ENCODE assay signal across 23 cellular contexts in genomic region chr4:27720010-27720766, GRCh38.
DNase-seq lines count a peak whose midpoint lies in the region; ATAC-seq and TF ChIP-seq lines count a peak whose summit lies in the region.
"Had no signal": no experiment of that assay in that cellular context is flagged by ENCODE, and none has a peak within 500 bp of the region (broad histone marks: within the 10 kb centered on the region; RNA-seq: fewer than 3 reads in every experiment).

No MANE protein-coding gene starts in this region.

- no peak overlapping the region for H3K9ac ChIP-seq in MM.1S (ENCODE audit: low read length)

- no peaks in the 10 kb centered on the region for H3K27me3 Mint-ChIP-seq in activated naive CD4-positive, alpha-beta T cell treated with anti-CD3 and anti-CD28 coated beads for 36 hours (ENCODE audit: low read depth)
- H3K27me3 Mint-ChIP-seq: activated naive CD8-positive, alpha-beta T cell treated with anti-CD3 and anti-CD28 coated beads, Interleukin-2, amount 50 U/mL, for 24 hours had no signal

- CTCF ChIA-PET in activated naive CD4-positive, alpha-beta T cell treated with anti-CD3 and anti-CD28 coated beads for 36 hours (lab: Charles Lee): interaction anchor here (1.1 kb wide), 1 partner anchor 8 kb away, joined by 7 read pairs; no protein-coding TSS in a partner anchor

- H3K4me1 Mint-ChIP-seq in activated naive CD4-positive, alpha-beta T cell treated with anti-CD3 and anti-CD28 coated beads for 36 hours (ENCODE audit: low read depth): no peaks in the 10 kb centered on the region
- H3K4me1 Mint-ChIP-seq: activated naive CD8-positive, alpha-beta T cell treated with anti-CD3 and anti-CD28 coated beads, Interleukin-2, amount 50 U/mL, for 24 hours had no signal

- no peak overlapping the region for H3K4me3 ChIP-seq in MM.1S (ENCODE audit: low read length)
- H3K4me3 ChIP-seq: cardiac muscle cell, dorsolateral prefrontal cortex, mucosa of descending colon, SJCRH30, upper lobe of left lung had no signal

- no peak overlapping the region for H3K4me2 ChIP-seq in MM.1S (ENCODE audit: low read depth, low read length)

- no peaks in the 10 kb centered on the region for H3K36me3 Mint-ChIP-seq in activated naive CD4-positive, alpha-beta T cell treated with anti-CD3 and anti-CD28 coated beads for 36 hours (ENCODE audit: low read depth)

- no peak overlapping the region for H2AFZ ChIP-seq in MM.1S (ENCODE audit: low read length)

- DNase-seq in MM.1S (peak; percentile 11), NCI-H226 (no peak), NCI-H1436 treated with DMSO at 0.1 percent for 48 hours (lab: John Stamatoyannopoulos, UW) (no peak)
- DNase-seq in activated naive CD4-positive, alpha-beta T cell treated with anti-CD3 and anti-CD28 coated beads for 36 hours: no peak
- no peak for DNase-seq in activated naive CD4-positive, alpha-beta T cell treated with Interleukin-2 at 50 U/mL for 16 hours
- DNase-seq: activated naive CD8-positive, alpha-beta T cell treated with anti-CD3 and anti-CD28 coated beads, Interleukin-2, amount 50 U/mL, for 24 hours; DMS153; dorsolateral prefrontal cortex; erythroblast; mucosa of descending colon; NCI-H2081; NCI-H510A treated with DMSO at 0.1 percent for 48 hours; SJCRH30; stimulated activated CD4-positive, alpha-beta T cell treated with anti-CD3 and anti-CD28 coated beads, Interleukin-15, amount 100 ng/mL, for 24 hours; stimulated activated naive CD4-positive, alpha-beta T cell treated with Interleukin-2 at 50 U/mL for 16 hours; upper lobe of left lung had no signal

- H3K27ac ChIP-seq in MM.1S (ENCODE audit: low read length): no peak overlapping the region
- H3K27ac ChIP-seq: cardiac muscle cell, dorsolateral prefrontal cortex, neutrophil, SJCRH30, upper lobe of left lung had no signal

- no peaks in the 10 kb centered on the region for H3K9me3 ChIP-seq in MM.1S (replicated peaks; ENCODE audit: insufficient read depth, low read length)
- H3K9me3 ChIP-seq: mucosa of descending colon, neutrophil, SJCRH30, upper lobe of left lung had no signal

- no peak for TF ChIP-seq CTCF in MM.1S (IDR thresholded peaks at IDR 0.05; ENCODE audit: low read length)

- no peaks in the 10 kb centered on the region for H4K20me1 ChIP-seq in MM.1S (ENCODE audit: insufficient read depth, low read length)

- H3K27me3 ChIP-seq in MM.1S (replicated peaks; ENCODE audit: insufficient read depth, low read length): no peaks in the 10 kb centered on the region
- H3K27me3 ChIP-seq: cardiac muscle cell, dorsolateral prefrontal cortex, neutrophil, SJCRH30, upper lobe of left lung had no signal

- peak; percentile 75 for ATAC-seq in GM18520 (IDR thresholded peaks at IDR 0.05; ENCODE audit: unreplicated experiment)
- peak; percentile 69 for ATAC-seq in GM21390 (IDR thresholded peaks at IDR 0.05; ENCODE audit: unreplicated experiment)
- peak; percentile 81 for ATAC-seq in HG02981 (IDR thresholded peaks at IDR 0.05; ENCODE audit: unreplicated experiment)
- ATAC-seq: activated naive CD8-positive, alpha-beta T cell treated with anti-CD3 and anti-CD28 coated beads, Interleukin-2, amount 50 U/mL, for 24 hours; left lobe of liver; mucosa of descending colon had no signal

- intact Hi-C loops in activated naive CD4-positive, alpha-beta T cell treated with anti-CD3 and anti-CD28 coated beads for 36 hours (cut with micrococcal nuclease): no loop called here

- H3K36me3 ChIP-seq in MM.1S (replicated peaks; ENCODE audit: insufficient read depth, low read length): no peaks in the 10 kb centered on the region
- H3K36me3 ChIP-seq: cardiac muscle cell, neutrophil, SJCRH30, upper lobe of left lung had no signal

- no peak overlapping the region for H3K27ac Mint-ChIP-seq in activated naive CD4-positive, alpha-beta T cell treated with anti-CD3 and anti-CD28 coated beads for 36 hours
- H3K27ac Mint-ChIP-seq: activated naive CD8-positive, alpha-beta T cell treated with anti-CD3 and anti-CD28 coated beads, Interleukin-2, amount 50 U/mL, for 24 hours; activated T-helper 1 cell treated with anti-CD3 and anti-CD28 coated beads, Interleukin-12 subunit alpha, Interleukin-12 subunit beta, Interleukin-2, Interleukin-4 antibody, amounts not matched to agents 30 ng/mL and 10 ng/mL and 1 ng/mL, durations not matched to agents 14 hours and 24 hours and 36 hours had no signal

- H3K4me3 Mint-ChIP-seq in activated naive CD4-positive, alpha-beta T cell treated with anti-CD3 and anti-CD28 coated beads for 36 hours: no peak overlapping the region
- H3K4me3 Mint-ChIP-seq: activated naive CD8-positive, alpha-beta T cell treated with anti-CD3 and anti-CD28 coated beads, Interleukin-2, amount 50 U/mL, for 24 hours; activated T-helper 1 cell treated with anti-CD3 and anti-CD28 coated beads, Interleukin-12 subunit alpha, Interleukin-12 subunit beta, Interleukin-2, Interleukin-4 antibody, amounts not matched to agents 30 ng/mL and 10 ng/mL and 1 ng/mL, durations not matched to agents 14 hours and 24 hours and 36 hours had no signal

- no peaks in the 10 kb centered on the region for H3K9me3 Mint-ChIP-seq in activated naive CD4-positive, alpha-beta T cell treated with anti-CD3 and anti-CD28 coated beads for 36 hours

- no peaks in the 10 kb centered on the region for H3F3A ChIP-seq in MM.1S (ENCODE audit: insufficient read depth, low read length)

- H3K79me2 ChIP-seq in MM.1S (ENCODE audit: low read length): no peaks in the 10 kb centered on the region

- no peaks in the 10 kb centered on the region for H3K4me1 ChIP-seq in MM.1S (ENCODE audit: low read length)
- H3K4me1 ChIP-seq: SJCRH30, upper lobe of left lung had no signal

- no peaks in the 10 kb centered on the region for H3K9me2 ChIP-seq in MM.1S (replicated peaks; ENCODE audit: insufficient read depth, low read length)
